8 cellular contexts compared by ENCODE assay signal in the genomic region with DNA sequence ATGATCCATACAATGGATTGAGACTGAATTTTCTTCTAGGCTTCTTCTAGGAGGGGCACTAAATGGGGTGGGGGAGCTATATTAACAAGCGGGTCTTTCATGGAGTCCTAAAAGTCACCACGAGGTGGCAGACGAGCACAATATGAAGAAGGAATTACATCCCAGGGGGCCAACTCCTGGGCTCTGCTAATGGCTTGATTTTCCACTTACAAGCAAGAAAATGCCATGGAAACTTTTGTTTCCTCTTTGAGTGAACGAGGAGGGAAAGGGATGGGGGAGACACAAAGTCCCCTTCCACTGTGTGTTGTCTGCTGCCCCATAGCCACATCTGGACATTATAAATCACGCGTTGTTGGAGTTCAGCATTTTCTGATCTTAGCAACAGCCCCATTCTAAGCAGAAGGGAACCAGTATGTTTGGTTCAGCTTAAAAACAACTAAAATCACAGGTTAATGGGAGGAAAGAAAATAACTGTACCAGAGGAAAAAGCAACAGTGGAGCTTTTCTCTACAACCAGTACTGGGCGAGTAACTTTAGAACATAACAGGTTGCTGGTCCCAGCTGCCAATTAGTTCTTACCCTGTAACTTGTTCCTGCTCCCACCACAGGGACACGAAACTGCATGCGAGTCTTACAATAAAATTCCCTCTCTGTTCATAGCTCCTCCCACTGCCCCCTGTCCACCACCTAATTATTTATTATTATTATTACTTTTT.
A peak's percentile ranks its signal among the peaks of the same experiment; 100 is the strongest.
DNase-seq lines count a peak whose midpoint lies in the region; ATAC-seq, FAIRE-seq and TF ChIP-seq lines count a peak whose summit lies in the region.

No MANE protein-coding gene starts in this region.

- ATAC-seq in GM19043 (IDR thresholded peaks at IDR 0.05; ENCODE audit: low read depth, unreplicated experiment) (peak; percentile 80), HG03108 (IDR thresholded peaks at IDR 0.05; ENCODE audit: unreplicated experiment) (no peak)

- H3K27ac ChIP-seq in SJCRH30: no peak overlapping the region
- no peak overlapping the region for H3K27ac ChIP-seq in small intestine (ENCODE audit: low read depth in 1 of 2, low read length in 1 of 2)

- FAIRE-seq in small intestine (lab: Jason Lieb, UNC): no peak

- 44 to 48% (median 45%) methylated on average over 9 of the region's 9 CpGs for WGBS in small intestine, 3 donors

- H3K27me3 ChIP-seq in BE2C (no peaks in the 10 kb centered on the region), SJCRH30 (no peaks in the 10 kb centered on the region), small intestine (ENCODE audit: control insufficient read depth in 2 of 2, insufficient read depth in 2 of 2, low read length in 2 of 2) (no peaks in the 10 kb centered on the region)

- H3K4me3 ChIP-seq in BE2C (ENCODE audit: low read depth, low read length): no peak overlapping the region
- no peak overlapping the region for H3K4me3 ChIP-seq in SJCRH30
- H3K4me3 ChIP-seq in small intestine (ENCODE audit: low read depth in 1 of 2, low read length in 2 of 2): no peak overlapping the region

- peaks cover 14% of the 10 kb centered on the region for H3K4me1 ChIP-seq in BE2C
- peaks cover 9% of the 10 kb centered on the region for H3K4me1 ChIP-seq in SJCRH30
- no peaks in the 10 kb centered on the region for H3K4me1 ChIP-seq in small intestine (ENCODE audit: control insufficient read depth in 2 of 2, insufficient read depth in 1 of 2, low read depth in 1 of 2, low read length in 1 of 2)

- DNase-seq in BE2C (peak; percentile 79), SJCRH30 (peak; percentile 71 to 85), astrocyte of the hippocampus (ENCODE audit: low read depth, low spot score) (peak; percentile 87), hippocampal formation (lab: John Stamatoyannopoulos, UW) (peak; percentile 35 to 74), small intestine (peak; percentile 44)

- peak; percentile 84 for TF ChIP-seq CTCF in BE2C (IDR thresholded peaks at IDR 0.05; ENCODE audit: low read depth, low read length)
- peak; percentile 79 for TF ChIP-seq CTCF in LNCAP (IDR thresholded peaks at IDR 0.05)

- H3K9me3 ChIP-seq in BE2C: no peaks in the 10 kb centered on the region
- no peaks in the 10 kb centered on the region for H3K9me3 ChIP-seq in SJCRH30 (replicated peaks)
- H3K9me3 ChIP-seq in small intestine (ENCODE audit: control insufficient read depth, low read depth): no peaks in the 10 kb centered on the region

- H3K36me3 ChIP-seq in BE2C (no peaks in the 10 kb centered on the region), SJCRH30 (no peaks in the 10 kb centered on the region), small intestine (ENCODE audit: control insufficient read depth in 2 of 2, insufficient read depth in 2 of 2, low read length in 2 of 2) (no peaks in the 10 kb centered on the region)
